In the genomic region with DNA sequence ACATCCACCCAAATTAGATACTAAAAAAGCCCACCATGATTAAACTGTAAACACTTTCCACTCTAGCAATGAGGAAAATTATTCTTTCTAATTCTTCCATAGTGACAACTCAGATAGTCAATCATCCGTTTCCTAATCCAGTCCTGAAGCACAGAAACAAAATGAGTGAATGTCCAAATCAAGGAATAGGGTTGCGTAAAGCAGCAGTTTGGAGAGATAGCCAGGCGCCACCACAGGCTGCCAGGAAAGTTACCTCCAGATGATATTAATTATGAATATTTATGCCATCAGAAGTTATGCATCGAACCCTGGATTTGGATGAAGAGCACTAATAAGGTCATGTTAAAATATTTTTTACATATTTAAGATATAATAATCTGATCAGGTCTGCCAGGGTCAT, we compare ENCODE assay signal across 10 cellular contexts.
DNase-seq lines count a peak whose midpoint lies in the region; ATAC-seq, FAIRE-seq and TF ChIP-seq lines count a peak whose summit lies in the region.
"Had no signal": no experiment of that assay in that cellular context is flagged by ENCODE, and none has a peak within 500 bp of the region (broad histone marks: within the 10 kb centered on the region; RNA-seq: fewer than 3 reads in every experiment).

No MANE protein-coding gene starts in this region.

- H3K36me3 ChIP-seq in HCT116 (ENCODE audit: control insufficient read depth in 1 of 2, insufficient read depth in 2 of 2, low read length in 2 of 2) = no peaks in the 10 kb centered on the region
- no peaks in the 10 kb centered on the region for H3K36me3 ChIP-seq in astrocyte (ENCODE audit: insufficient read depth, low read length)
- H3K36me3 ChIP-seq in naive thymus-derived CD4-positive, alpha-beta T cell (ENCODE audit: control insufficient read depth in 2 of 3, insufficient read depth in 3 of 3, low read length in 3 of 3) = peaks cover 7 to 27% (median 12%) of the 10 kb centered on the region in 3 experiments
- H3K36me3 ChIP-seq in left lung = no peaks in the 10 kb centered on the region
- H3K36me3 ChIP-seq: tibial artery had no signal

- TF ChIP-seq RAD21 in HCT116 (IDR thresholded peaks at IDR 0.05; ENCODE audit: low read depth) = no peak

- H3K9ac ChIP-seq in HCT116 (ENCODE audit: low read length) = no peak overlapping the region
- peak overlapping the region; percentile 100 for H3K9ac ChIP-seq in astrocyte (ENCODE audit: low read length)

- H3K9me3 Mint-ChIP-seq in astrocyte (ENCODE audit: unreplicated experiment) = no peaks in the 10 kb centered on the region
- H3K9me3 Mint-ChIP-seq in naive thymus-derived CD4-positive, alpha-beta T cell = peaks cover 0 to 4% (median 0%) of the 10 kb centered on the region in 11 donors

- peak overlapping the region; percentile 99 for H3K27ac Mint-ChIP-seq in astrocyte (ENCODE audit: unreplicated experiment)
- peak overlapping the region; percentile 94 to 99 (median 97) for H3K27ac Mint-ChIP-seq in naive thymus-derived CD4-positive, alpha-beta T cell

- no peak overlapping the region for H3K4me3 ChIP-seq in HCT116 (replicated peaks in 1 of 2; ENCODE audit: low read depth in 1 of 2, low read length in 2 of 2)
- no peak overlapping the region for H3K4me3 ChIP-seq in astrocyte (ENCODE audit: insufficient read depth, low read depth, low read length)
- H3K4me3 ChIP-seq in naive thymus-derived CD4-positive, alpha-beta T cell (ENCODE audit: low read length) = no peak overlapping the region
- H3K4me3 ChIP-seq in left lung = no peak overlapping the region
- H3K4me3 ChIP-seq: tibial artery had no signal

- H2AFZ ChIP-seq in HCT116 (ENCODE audit: low read depth, low read length, poor library complexity, severe bottlenecking) (peak overlapping the region; percentile 77), astrocyte (ENCODE audit: low read depth, low read length) (no peak overlapping the region)

- FAIRE-seq in astrocyte (lab: Jason Lieb, UNC) = no peak

- H3K4me1 ChIP-seq in HCT116 (ENCODE audit: control insufficient read depth in 1 of 2, insufficient read depth in 2 of 2, low read length in 2 of 2) = peaks cover 5 to 43% of the 10 kb centered on the region in 2 experiments; a peak in 3 of 4 replicates
- H3K4me1 ChIP-seq in astrocyte (ENCODE audit: insufficient read depth, low read length) = peaks cover 43% of the 10 kb centered on the region
- peaks cover 53 to 61% of the 10 kb centered on the region in 2 donors for H3K4me1 ChIP-seq in naive thymus-derived CD4-positive, alpha-beta T cell (ENCODE audit: control insufficient read depth in 2 of 2, insufficient read depth in 2 of 2, low read length in 2 of 2)
- H3K4me1 ChIP-seq in left lung = peaks cover 8 to 68% of the 10 kb centered on the region in 2 donors

- no peaks in the 10 kb centered on the region for H3K9me2 ChIP-seq in HCT116 (ENCODE audit: insufficient read depth)

- intact Hi-C loops in HCT116 (cut with micrococcal nuclease) (loop anchor here (5.0 kb wide), 1 partner anchor 77 kb away; no protein-coding TSS in a partner anchor), left lung (cut with DNase I) (no loop called here)
- intact Hi-C loops in naive thymus-derived CD4-positive, alpha-beta T cell (cut with micrococcal nuclease) = loop anchor here in 1 of 2 donors (5.0 to 10.0 kb wide), 3 partner anchors 168 to 308 kb away; a partner anchor contains a TSS

- H3K9me3 ChIP-seq in HCT116 (ENCODE audit: control insufficient read depth in 1 of 2, insufficient read depth in 1 of 2, low read depth in 1 of 2, low read length in 2 of 2) = no peaks in the 10 kb centered on the region
- H3K9me3 ChIP-seq in astrocyte (ENCODE audit: insufficient read depth, low read depth, low read length) = no peaks in the 10 kb centered on the region
- H3K9me3 ChIP-seq in naive thymus-derived CD4-positive, alpha-beta T cell (ENCODE audit: control insufficient read depth in 2 of 3, low read length in 3 of 3) = no peaks in the 10 kb centered on the region
- H3K9me3 ChIP-seq in left lung = no peaks in the 10 kb centered on the region
- H3K9me3 ChIP-seq: tibial artery had no signal

- TF ChIP-seq POLR2A in HCT116 (IDR thresholded peaks at IDR 0.05; ENCODE audit: borderline replicate concordance, extremely low read depth, insufficient read depth, insufficient read length) = no peak

- H3K79me2 ChIP-seq in HCT116 (ENCODE audit: insufficient read depth, low read length) = peaks cover 4% of the 10 kb centered on the region; the same call in 1 of the 2 replicates
- H3K79me2 ChIP-seq in astrocyte (ENCODE audit: insufficient read depth, low read length) = peaks cover 29% of the 10 kb centered on the region

- no peaks in the 10 kb centered on the region for H4K20me1 ChIP-seq in HCT116 (ENCODE audit: insufficient read depth)
- H4K20me1 ChIP-seq in astrocyte (ENCODE audit: insufficient read depth, low read length) = peaks cover 23% of the 10 kb centered on the region

- ATAC-seq in HCT116 (no peak), left lung (no peak)
- no peak for ATAC-seq in naive thymus-derived CD4-positive, alpha-beta T cell

- H3K36me3 Mint-ChIP-seq in astrocyte (ENCODE audit: low read depth, unreplicated experiment) = no peaks in the 10 kb centered on the region
- peaks cover 11 to 27% (median 22%) of the 10 kb centered on the region in 5 donors for H3K36me3 Mint-ChIP-seq in naive thymus-derived CD4-positive, alpha-beta T cell

- H3K27me3 ChIP-seq in HCT116 (ENCODE audit: insufficient read depth, low read length) (no peaks in the 10 kb centered on the region), astrocyte (ENCODE audit: insufficient read depth, low read length) (no peaks in the 10 kb centered on the region), left lung (no peaks in the 10 kb centered on the region)
- no peaks in the 10 kb centered on the region for H3K27me3 ChIP-seq in naive thymus-derived CD4-positive, alpha-beta T cell (ENCODE audit: control insufficient read depth in 2 of 2, insufficient read depth in 2 of 2, low read length in 2 of 2)
- H3K27me3 ChIP-seq: tibial artery had no signal

- RAD21 ChIA-PET in HCT116 (lab: Charles Lee; ENCODE audit: low non-redundant PET in 1 of 2, low total read pairs in 2 of 2, uncharacterized antibody in 2 of 2, unreplicated experiment in 2 of 2) = no interaction called here

- no peak overlapping the region for H3K4me2 ChIP-seq in HCT116 (ENCODE audit: low read length)
- H3K4me2 ChIP-seq in astrocyte (ENCODE audit: low read length) = peak overlapping the region; percentile 70

- no peak overlapping the region for H3K27ac ChIP-seq in HCT116 (ENCODE audit: low read depth, low read length)
- peak overlapping the region; percentile 98 for H3K27ac ChIP-seq in astrocyte (ENCODE audit: low read depth, low read length)
- H3K27ac ChIP-seq in naive thymus-derived CD4-positive, alpha-beta T cell (ENCODE audit: low read depth, low read length) = peak overlapping the region; percentile 97
- H3K27ac ChIP-seq in left lung = peak overlapping the region in 1 of 2 donors; percentile 96
- H3K27ac ChIP-seq in RWPE1 = no peak overlapping the region

- peak overlapping the region; percentile 17 for H3K4me3 Mint-ChIP-seq in astrocyte (ENCODE audit: unreplicated experiment)
- H3K4me3 Mint-ChIP-seq in naive thymus-derived CD4-positive, alpha-beta T cell = peak overlapping the region; percentile 94 to 100 (median 98)

- CTCF ChIA-PET in HCT116 (lab: Charles Lee) (no interaction called here), RWPE1 (lab: Yijun Ruan, JAX) (no interaction called here)
- CTCF ChIA-PET in naive thymus-derived CD4-positive, alpha-beta T cell (lab: Charles Lee) = interaction anchor here (1.2 to 4.3 kb wide), 4 partner anchors 29 to 352 kb away, joined by 3 to 32 read pairs (median 4); no protein-coding TSS in a partner anchor

- BruUV-seq in HCT116 (replicated peaks; lab: Mats Ljungman, UMichigan) = no TSS peak

- TF ChIP-seq CTCF in HCT116 (IDR thresholded peaks at IDR 0.05 in 2 of 3, conservative IDR thresholded peaks at IDR 0.05 in 1 of 3; ENCODE audit: borderline replicate concordance in 1 of 3, insufficient read depth in 1 of 3, low read depth in 2 of 3, low read length in 2 of 3) = no peak
- TF ChIP-seq CTCF in astrocyte (IDR thresholded peaks at IDR 0.05; ENCODE audit: insufficient read depth, low read depth, low read length) = no peak
- TF ChIP-seq CTCF in left lung (IDR thresholded peaks at IDR 0.05) = no peak
- TF ChIP-seq CTCF in RWPE1 (conservative IDR thresholded peaks at IDR 0.05; ENCODE audit: low read depth) = no peak

- POLR2A ChIA-PET in HCT116 (lab: Charles Lee) = no interaction called here
- POLR2A ChIA-PET in naive thymus-derived CD4-positive, alpha-beta T cell (lab: Charles Lee) = interaction anchor here (0.6 to 30.8 kb wide), 16 partner anchors 8 to 302 kb away, joined by 3 to 691 read pairs (median 14); no protein-coding TSS in a partner anchor
- POLR2A ChIA-PET in RWPE1 (lab: Yijun Ruan, JAX; ENCODE audit: low non-redundant PET) = no interaction called here

- peaks cover 39% of the 10 kb centered on the region for H3K4me1 Mint-ChIP-seq in astrocyte (ENCODE audit: low read depth, unreplicated experiment)
- peaks cover 47 to 66% (median 63%) of the 10 kb centered on the region in 7 donors for H3K4me1 Mint-ChIP-seq in naive thymus-derived CD4-positive, alpha-beta T cell

- DNase-seq in AG20443 (ENCODE audit: low spot score) (peak; percentile 21), HCT116 (ENCODE audit: low read depth, low spot score) (no peak), astrocyte (ENCODE audit: low read depth) (no peak), DMS153 (lab: John Stamatoyannopoulos, UW) (no peak), left lung (no peak), CD1c-positive myeloid dendritic cell (ENCODE audit: extremely low spot score) (no peak), RWPE1 (ENCODE audit: low spot score) (no peak)
- DNase-seq in naive thymus-derived CD4-positive, alpha-beta T cell = no peak
- DNase-seq: activated CD4-positive, CD25-positive, alpha-beta regulatory T cell; tibial artery had no signal

- no peaks in the 10 kb centered on the region for H3K27me3 Mint-ChIP-seq in astrocyte (ENCODE audit: low read depth, unreplicated experiment)
- H3K27me3 Mint-ChIP-seq in naive thymus-derived CD4-positive, alpha-beta T cell = peaks cover 0 to 3% (median 0%) of the 10 kb centered on the region in 5 donors

TF ChIP-seq in HCT116, 20 proteins besides CTCF, POLR2A, EP300 and RAD21 (continues in another document):
- TF ChIP-seq SP1 (IDR thresholded peaks at IDR 0.05; ENCODE audit: low read depth) (no peak), CEBPB (IDR thresholded peaks at IDR 0.05; ENCODE audit: low read depth) (no peak), JUND (IDR thresholded peaks at IDR 0.05) (no peak)

Comparison
In these comparisons a context has a peak if more than half of its experiments do, and no peak if none do; other contexts are left out.
1. H3K27ac ChIP-seq: peak in astrocyte (single experiment) and naive thymus-derived CD4-positive, alpha-beta T cell (single experiment); none in HCT116 (single experiment) and RWPE1 (single experiment).